Comparison of ENCODE assay signal across 16 cellular contexts in genomic region chr11:120707098-120707497, GRCh38.
"Had no signal": no experiment of that assay in that cellular context is flagged by ENCODE, and none has a peak within 500 bp of the region (broad histone marks: within the 10 kb centered on the region; RNA-seq: fewer than 3 reads in every experiment).

No MANE protein-coding gene starts in this region.

- H3K27ac ChIP-seq: adrenal gland, left lung, tibial artery, uterus had no signal

- FAIRE-seq: frontal cortex had no signal

- ATAC-seq: activated CD4-positive, CD25-positive, alpha-beta regulatory T cell treated with anti-CD3 and anti-CD28 coated beads, Interleukin-2, amount 50 U/mL, for 24 hours; left lung; naive thymus-derived CD8-positive, alpha-beta T cell; stimulated activated naive B cell treated with anti-CD40 and anti-IgM and Interleukin-4, amounts not matched to agents 10 μg/mL and 1 μg/mL and 100 μg/mL, for 72 hours had no signal

- H3K9me3 ChIP-seq: adrenal gland had no signal

- DNase-seq: activated CD4-positive, alpha-beta T cell treated with anti-CD3 and anti-CD28 coated beads, Interleukin-2, amount 50 U/mL, for 4 hours; activated naive CD4-positive, alpha-beta T cell treated with anti-CD3 and anti-CD28 coated beads, Interleukin-2, amount 50 U/mL, for 16 hours; activated T-cell treated with anti-CD3 and anti-CD28 coated beads, Interleukin-2, amount 50 U/mL, for 1 hour; cerebellar nuclear complex; head of caudate nucleus; left lung; naive thymus-derived CD8-positive, alpha-beta T cell; stimulated activated CD4-positive, alpha-beta T cell treated with anti-CD3 and anti-CD28 coated beads, Interleukin-2, amount 100 ng/mL, for 48 hours; stimulated activated naive B cell treated with anti-CD40 and anti-IgM and Interleukin-4, amounts not matched to agents 10 μg/mL and 1 μg/mL and 100 μg/mL, for 72 hours; T-helper 1 cell; T1000; tibial artery; uterus had no signal

- H3K4me3 ChIP-seq: adrenal gland, left lung, tibial artery, uterus had no signal

- H3K27me3 ChIP-seq: adrenal gland, left lung, uterus had no signal

- H3K36me3 ChIP-seq: adrenal gland, left lung, tibial artery, uterus had no signal
